In the genomic region with DNA sequence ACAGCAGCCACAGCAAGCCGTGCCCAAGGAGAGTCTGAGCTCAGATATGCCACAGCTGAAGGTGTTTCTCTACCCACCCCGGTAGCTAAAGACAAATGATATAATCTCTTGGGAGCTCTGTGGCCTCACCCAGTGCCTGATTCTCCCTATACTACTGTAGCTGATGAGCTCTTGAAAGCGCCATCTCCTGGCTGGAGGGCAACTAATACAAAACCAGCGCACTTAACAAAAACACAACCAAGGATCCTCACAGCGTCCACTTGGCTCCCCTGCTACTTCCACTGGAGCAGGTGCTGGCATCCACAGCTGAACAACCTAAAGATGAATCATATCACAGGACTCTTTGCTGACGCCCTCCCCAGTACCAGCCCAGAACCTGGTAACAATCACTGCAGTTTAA, we compare ENCODE assay signal across 2 cellular contexts.
TF ChIP-seq lines count a peak whose summit lies in the region.

No MANE protein-coding gene starts in this region.

TF ChIP-seq in GM23338, 12 proteins besides CTCF, POLR2A, EP300 and RAD21:
- no peak for TF ChIP-seq POLR2AphosphoS5 (IDR thresholded peaks at IDR 0.05; ENCODE audit: low read depth)

TF ChIP-seq in H1, 55 proteins besides CTCF, POLR2A, EP300 and RAD21:
- no peak for TF ChIP-seq CHD2 (IDR thresholded peaks at IDR 0.05; ENCODE audit: low read length)
- no peak for TF ChIP-seq JUN (IDR thresholded peaks at IDR 0.05; ENCODE audit: low read depth, low read length)
- TF ChIP-seq EGR1 (IDR thresholded peaks at IDR 0.05; ENCODE audit: borderline replicate concordance, low read depth, low read length), result no peak
- TF ChIP-seq, protein P1, sequence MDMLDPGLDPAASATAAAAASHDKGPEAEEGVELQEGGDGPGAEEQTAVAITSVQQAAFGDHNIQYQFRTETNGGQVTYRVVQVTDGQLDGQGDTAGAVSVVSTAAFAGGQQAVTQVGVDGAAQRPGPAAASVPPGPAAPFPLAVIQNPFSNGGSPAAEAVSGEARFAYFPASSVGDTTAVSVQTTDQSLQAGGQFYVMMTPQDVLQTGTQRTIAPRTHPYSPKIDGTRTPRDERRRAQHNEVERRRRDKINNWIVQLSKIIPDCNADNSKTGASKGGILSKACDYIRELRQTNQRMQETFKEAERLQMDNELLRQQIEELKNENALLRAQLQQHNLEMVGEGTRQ (IDR thresholded peaks at IDR 0.05; ENCODE audit: low read length), result no peak
- TF ChIP-seq SRF (IDR thresholded peaks at IDR 0.05; ENCODE audit: low read depth, low read length), result no peak
- no peak for TF ChIP-seq KDM5A (IDR thresholded peaks at IDR 0.05; ENCODE audit: low read length)
- no peak for TF ChIP-seq EZH2 (IDR thresholded peaks at IDR 0.05; ENCODE audit: low read depth, low read length, severe bottlenecking)
- TF ChIP-seq CBX5 (IDR thresholded peaks at IDR 0.05; ENCODE audit: low read depth, low read length), result no peak
- TF ChIP-seq TBP (IDR thresholded peaks at IDR 0.05; ENCODE audit: low read depth, low read length), result no peak
- no peak for TF ChIP-seq CREB1 (IDR thresholded peaks at IDR 0.05)
- TF ChIP-seq TEAD4 (IDR thresholded peaks at IDR 0.05; ENCODE audit: low read depth, low read length), result no peak
- no peak for TF ChIP-seq SIRT6 (IDR thresholded peaks at IDR 0.05; ENCODE audit: low read length)
- TF ChIP-seq HDAC6 (IDR thresholded peaks at IDR 0.05; ENCODE audit: low read depth, low read length), result no peak
- TF ChIP-seq RXRA (IDR thresholded peaks at IDR 0.05; ENCODE audit: insufficient read depth, low read depth, low read length), result no peak
- TF ChIP-seq CTBP2 (IDR thresholded peaks at IDR 0.05; ENCODE audit: borderline replicate concordance, insufficient read depth, insufficient read length, low read length), result no peak
- no peak for TF ChIP-seq JUND (IDR thresholded peaks at IDR 0.05; ENCODE audit: low read length)
- TF ChIP-seq, protein P2, sequence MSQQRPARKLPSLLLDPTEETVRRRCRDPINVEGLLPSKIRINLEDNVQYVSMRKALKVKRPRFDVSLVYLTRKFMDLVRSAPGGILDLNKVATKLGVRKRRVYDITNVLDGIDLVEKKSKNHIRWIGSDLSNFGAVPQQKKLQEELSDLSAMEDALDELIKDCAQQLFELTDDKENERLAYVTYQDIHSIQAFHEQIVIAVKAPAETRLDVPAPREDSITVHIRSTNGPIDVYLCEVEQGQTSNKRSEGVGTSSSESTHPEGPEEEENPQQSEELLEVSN (IDR thresholded peaks at IDR 0.05), result no peak
- no peak for TF ChIP-seq GABPA (IDR thresholded peaks at IDR 0.05; ENCODE audit: borderline replicate concordance, insufficient read depth, low read length)
- TF ChIP-seq ZNF274 (IDR thresholded peaks at IDR 0.05; ENCODE audit: borderline replicate concordance, extremely low read depth, low read length), result no peak
